Comparison of ENCODE assay signal across 1 cellular context in genomic region chr9:97845763-97846162, GRCh38.
TF ChIP-seq lines count a peak whose summit lies in the region.

No MANE protein-coding gene starts in this region.

TF ChIP-seq in A549, 52 proteins besides CTCF, POLR2A, EP300 and RAD21 (continued from another document):
- no peak for TF ChIP-seq CEBPB (IDR thresholded peaks at IDR 0.05)
- TF ChIP-seq JUN (IDR thresholded peaks at IDR 0.05): no peak
TF ChIP-seq in A549: peak in this region for 0.
